Comparison of ENCODE assay signal across 9 cellular contexts in genomic region chr5:61327761-61328753, GRCh38. TPM values are rescaled to one million over a fixed set of nuclear protein-coding genes. Genes with fewer than 3 reads are reported as not detected.
DNase-seq lines count a peak whose midpoint lies in the region; ATAC-seq and TF ChIP-seq lines count a peak whose summit lies in the region.
"Had no signal": no experiment of that assay in that cellular context is flagged by ENCODE, and none has a peak within 500 bp of the region (broad histone marks: within the 10 kb centered on the region; RNA-seq: fewer than 3 reads in every experiment).

No MANE protein-coding gene starts in this region.

- H3K27ac Mint-ChIP-seq in activated T-helper 1 cell treated with anti-CD3 and anti-CD28 coated beads, Interleukin-12 subunit alpha, Interleukin-12 subunit beta, Interleukin-2, Interleukin-4 antibody, amounts not matched to agents 30 ng/mL and 10 ng/mL and 1 ng/mL, durations not matched to agents 14 hours and 24 hours and 36 hours, result no peak overlapping the region
- H3K27ac Mint-ChIP-seq in nephron, result peak overlapping the region; percentile 93 to 97 (median 97)

- TF ChIP-seq CTCF in cardiac muscle cell (IDR thresholded peaks at IDR 0.05; ENCODE audit: low read depth, low read length), result peak; percentile 34
- no peak for TF ChIP-seq CTCF in right atrium auricular region (IDR thresholded peaks at IDR 0.05)
- TF ChIP-seq CTCF in nephron (IDR thresholded peaks at IDR 0.05; ENCODE audit: unreplicated experiment in 3 of 3), result no peak

- intact Hi-C loops in activated T-helper 1 cell treated with anti-CD3 and anti-CD28 coated beads, Interleukin-12 subunit alpha, Interleukin-12 subunit beta, Interleukin-2, Interleukin-4 antibody, amounts not matched to agents 30 ng/mL and 10 ng/mL and 1 ng/mL, durations not matched to agents 14 hours and 24 hours and 36 hours (cut with micrococcal nuclease), result no loop called here

- no peak overlapping the region for H3K27ac ChIP-seq in cardiac muscle cell
- no peak overlapping the region for H3K27ac ChIP-seq in right atrium auricular region

- DNase-seq in cardiac muscle cell (ENCODE audit: low read depth in 1 of 2, low spot score in 1 of 2), result peak in 1 of 2 donors; percentile 86
- DNase-seq in right atrium auricular region (ENCODE audit: low spot score), result no peak
- no peak for DNase-seq in activated T-helper 1 cell treated with anti-CD3 and anti-CD28 coated beads, Interleukin-12 subunit alpha, Interleukin-12 subunit beta, Interleukin-2, Interleukin-4 antibody, amounts not matched to agents 30 ng/mL and 10 ng/mL and 1 ng/mL, durations not matched to agents 14 hours and 24 hours and 36 hours (ENCODE audit: low spot score)
- no peak for DNase-seq in NCI-H510A treated with DMSO at 0.1 percent for 48 hours (lab: John Stamatoyannopoulos, UW)
- no peak for DNase-seq in stimulated activated naive CD4-positive, alpha-beta T cell treated with Interleukin-2 at 50 U/mL for 16 hours (lab: John Stamatoyannopoulos, UW)
- DNase-seq in NCI-H446 (lab: John Stamatoyannopoulos, UW), result no peak
- DNase-seq: DND-41 had no signal

- H3K27me3 ChIP-seq in cardiac muscle cell (no peaks in the 10 kb centered on the region), right atrium auricular region (no peaks in the 10 kb centered on the region)

- H3K9me3 Mint-ChIP-seq in activated T-helper 1 cell treated with anti-CD3 and anti-CD28 coated beads, Interleukin-12 subunit alpha, Interleukin-12 subunit beta, Interleukin-2, Interleukin-4 antibody, amounts not matched to agents 30 ng/mL and 10 ng/mL and 1 ng/mL, durations not matched to agents 14 hours and 24 hours and 36 hours, result no peaks in the 10 kb centered on the region
- no peaks in the 10 kb centered on the region for H3K9me3 Mint-ChIP-seq in nephron

- H3K4me1 ChIP-seq in cardiac muscle cell (ENCODE audit: low read depth), result peaks cover 10% of the 10 kb centered on the region
- H3K4me1 ChIP-seq in right atrium auricular region, result peaks cover 0 to 11% of the 10 kb centered on the region in 2 donors

- peaks cover 33% of the 10 kb centered on the region for H3K4me1 Mint-ChIP-seq in activated T-helper 1 cell treated with anti-CD3 and anti-CD28 coated beads, Interleukin-12 subunit alpha, Interleukin-12 subunit beta, Interleukin-2, Interleukin-4 antibody, amounts not matched to agents 30 ng/mL and 10 ng/mL and 1 ng/mL, durations not matched to agents 14 hours and 24 hours and 36 hours (ENCODE audit: low read depth)
- H3K4me1 Mint-ChIP-seq in nephron, result peaks cover 22% of the 10 kb centered on the region

- H3K4me3 ChIP-seq in cardiac muscle cell (no peak overlapping the region), right atrium auricular region (no peak overlapping the region)

- peak; percentile 29 for ATAC-seq in HG03432 (IDR thresholded peaks at IDR 0.05; ENCODE audit: unreplicated experiment)

- H3K27me3 Mint-ChIP-seq in activated T-helper 1 cell treated with anti-CD3 and anti-CD28 coated beads, Interleukin-12 subunit alpha, Interleukin-12 subunit beta, Interleukin-2, Interleukin-4 antibody, amounts not matched to agents 30 ng/mL and 10 ng/mL and 1 ng/mL, durations not matched to agents 14 hours and 24 hours and 36 hours (ENCODE audit: insufficient read depth), result peaks cover 22% of the 10 kb centered on the region
- H3K27me3 Mint-ChIP-seq in nephron (ENCODE audit: low read depth), result peaks cover 7% of the 10 kb centered on the region

- peaks cover 2% of the 10 kb centered on the region for H3K36me3 Mint-ChIP-seq in activated T-helper 1 cell treated with anti-CD3 and anti-CD28 coated beads, Interleukin-12 subunit alpha, Interleukin-12 subunit beta, Interleukin-2, Interleukin-4 antibody, amounts not matched to agents 30 ng/mL and 10 ng/mL and 1 ng/mL, durations not matched to agents 14 hours and 24 hours and 36 hours (ENCODE audit: low read depth)
- H3K36me3 Mint-ChIP-seq in nephron (ENCODE audit: low read depth), result no peaks in the 10 kb centered on the region

- H3K4me3 Mint-ChIP-seq in activated T-helper 1 cell treated with anti-CD3 and anti-CD28 coated beads, Interleukin-12 subunit alpha, Interleukin-12 subunit beta, Interleukin-2, Interleukin-4 antibody, amounts not matched to agents 30 ng/mL and 10 ng/mL and 1 ng/mL, durations not matched to agents 14 hours and 24 hours and 36 hours, result peak overlapping the region; percentile 3
- peak overlapping the region; percentile 92 to 96 (median 94) for H3K4me3 Mint-ChIP-seq in nephron

- H3K36me3 ChIP-seq in cardiac muscle cell (no peaks in the 10 kb centered on the region), right atrium auricular region (no peaks in the 10 kb centered on the region)

- no peaks in the 10 kb centered on the region for H3K9me3 ChIP-seq in cardiac muscle cell (ENCODE audit: low read depth)
- H3K9me3 ChIP-seq in right atrium auricular region, result no peaks in the 10 kb centered on the region

RNA-seq across cellular contexts. Expression of gene ZSWIM6, which starts 4.0 kb away (rescaled TPM):
- total RNA-seq in cardiac muscle cell, result 7.8 and 8.3 TPM in 2 replicates
- polyA plus RNA-seq in cardiac muscle cell, result 3.4 and 8.3 TPM in 2 replicates
- total RNA-seq in right atrium auricular region, result 1 to 10 TPM; 4.6 to 5.6 TPM
- total RNA-seq in activated T-helper 1 cell treated with anti-CD3 and anti-CD28 coated beads, Interleukin-12 subunit alpha, Interleukin-12 subunit beta, Interleukin-2, Interleukin-4 antibody, amounts not matched to agents 30 ng/mL and 10 ng/mL and 1 ng/mL, durations not matched to agents 14 hours and 24 hours and 36 hours, result 9.6 TPM in 2 replicates
